In the genomic region with DNA sequence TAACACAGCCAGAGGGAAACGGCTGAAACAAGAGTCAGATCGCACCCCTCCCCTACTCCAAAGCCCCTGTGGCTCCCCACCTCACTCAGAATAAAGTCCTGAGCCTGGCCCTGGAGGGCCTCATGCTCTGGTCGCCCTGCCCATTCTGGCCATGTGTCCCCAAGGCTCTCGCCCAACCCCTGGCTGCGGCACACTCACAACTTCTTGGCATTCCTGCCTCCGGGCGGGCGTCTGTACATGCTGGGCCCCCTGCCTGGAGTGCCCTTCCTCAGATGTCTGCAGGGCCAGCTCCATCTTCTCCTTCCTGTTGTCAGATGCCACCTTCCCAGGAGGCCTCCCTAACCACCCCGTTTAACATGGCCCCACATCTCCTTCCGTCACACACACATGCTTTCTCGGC, we compare ENCODE assay signal across 22 cellular contexts.
"Had no signal": no experiment of that assay in that cellular context is flagged by ENCODE, and none has a peak within 500 bp of the region (broad histone marks: within the 10 kb centered on the region; RNA-seq: fewer than 3 reads in every experiment).

No MANE protein-coding gene starts in this region.

- H3K27ac Mint-ChIP-seq: effector memory CD8-positive, alpha-beta T cell; natural killer cell treated with Interleukin-12 subunit alpha and Interleukin-12 subunit beta and Interleukin-15 and Interleukin-18, amount 100 ng/mL, for 72 hours; neural progenitor cell; stimulated activated effector memory CD8-positive, alpha-beta T cell treated with anti-CD3 and anti-CD28 coated beads, Interleukin-12 subunit alpha, Interleukin-12 subunit beta, amount 100 ng/mL, for 72 hours; stimulated activated naive CD8-positive, alpha-beta T cell treated with anti-CD3 and anti-CD28 coated beads, Interleukin-15, Interleukin-2, amounts not matched to agents 100 ng/mL and 50 ng/mL, for 24 hours had no signal

- H3K9me3 Mint-ChIP-seq: effector memory CD8-positive, alpha-beta T cell; natural killer cell treated with Interleukin-12 subunit alpha and Interleukin-12 subunit beta and Interleukin-15 and Interleukin-18, amount 100 ng/mL, for 72 hours; neural progenitor cell; stimulated activated effector memory CD8-positive, alpha-beta T cell treated with anti-CD3 and anti-CD28 coated beads, Interleukin-12 subunit alpha, Interleukin-12 subunit beta, amount 100 ng/mL, for 72 hours; stimulated activated naive CD8-positive, alpha-beta T cell treated with anti-CD3 and anti-CD28 coated beads, Interleukin-15, Interleukin-2, amounts not matched to agents 100 ng/mL and 50 ng/mL, for 24 hours had no signal

- H3K9ac ChIP-seq: neural progenitor cell had no signal

- H3K27me3 Mint-ChIP-seq: effector memory CD8-positive, alpha-beta T cell; natural killer cell treated with Interleukin-12 subunit alpha and Interleukin-12 subunit beta and Interleukin-15 and Interleukin-18, amount 100 ng/mL, for 72 hours; stimulated activated naive CD8-positive, alpha-beta T cell treated with anti-CD3 and anti-CD28 coated beads, Interleukin-15, Interleukin-2, amounts not matched to agents 100 ng/mL and 50 ng/mL, for 24 hours had no signal

- H3K4me3 Mint-ChIP-seq: effector memory CD8-positive, alpha-beta T cell; natural killer cell treated with Interleukin-12 subunit alpha and Interleukin-12 subunit beta and Interleukin-15 and Interleukin-18, amount 100 ng/mL, for 72 hours; neural progenitor cell; stimulated activated effector memory CD8-positive, alpha-beta T cell treated with anti-CD3 and anti-CD28 coated beads, Interleukin-12 subunit alpha, Interleukin-12 subunit beta, amount 100 ng/mL, for 72 hours; stimulated activated naive CD8-positive, alpha-beta T cell treated with anti-CD3 and anti-CD28 coated beads, Interleukin-15, Interleukin-2, amounts not matched to agents 100 ng/mL and 50 ng/mL, for 24 hours had no signal

- H3K79me2 ChIP-seq: hepatocyte had no signal

- H3K36me3 Mint-ChIP-seq: natural killer cell treated with Interleukin-12 subunit alpha and Interleukin-12 subunit beta and Interleukin-15 and Interleukin-18, amount 100 ng/mL, for 72 hours; neural progenitor cell; stimulated activated effector memory CD8-positive, alpha-beta T cell treated with anti-CD3 and anti-CD28 coated beads, Interleukin-12 subunit alpha, Interleukin-12 subunit beta, amount 100 ng/mL, for 72 hours had no signal

- DNase-seq: effector memory CD8-positive, alpha-beta T cell; esophagus squamous epithelium; foreskin fibroblast; kidney; left ventricle myocardium superior; mesenchymal stem cell; ovary; stimulated activated CD4-positive, alpha-beta T cell treated with anti-CD3 and anti-CD28 coated beads, Interleukin-4, amount 100 ng/mL, for 1 hour; stimulated activated CD8-positive, alpha-beta memory T cell treated with anti-CD3 and anti-CD28 coated beads, Interleukin-4, amount 100 ng/mL, for 48 hours had no signal

- H3K4me3 ChIP-seq: esophagus squamous epithelium, gastroesophageal sphincter, hepatocyte, lung, neural progenitor cell, ovary, smooth muscle cell, tibial artery, upper lobe of left lung, vagina had no signal

- H3K27ac ChIP-seq: epithelial cell of prostate, esophagus squamous epithelium, gastroesophageal sphincter, hepatocyte, neural progenitor cell, ovary, tibial artery, upper lobe of left lung, vagina had no signal

- H3K9me3 ChIP-seq: esophagus squamous epithelium, gastroesophageal sphincter, ovary, tibial artery, upper lobe of left lung, vagina had no signal

- ATAC-seq: effector memory CD8-positive, alpha-beta T cell; left colon; natural killer cell treated with Interleukin-12 subunit alpha and Interleukin-12 subunit beta and Interleukin-15 and Interleukin-18, amount 100 ng/mL, for 72 hours; stimulated activated effector memory CD8-positive, alpha-beta T cell treated with anti-CD3 and anti-CD28 coated beads, Interleukin-12 subunit alpha, Interleukin-12 subunit beta, amount 100 ng/mL, for 72 hours had no signal

- H3K36me3 ChIP-seq: esophagus squamous epithelium, gastroesophageal sphincter, neural progenitor cell, ovary, tibial artery, upper lobe of left lung, vagina had no signal

- H2AFZ ChIP-seq: hepatocyte, neural progenitor cell had no signal

- H3K4me2 ChIP-seq: hepatocyte, neural progenitor cell, smooth muscle cell had no signal

- H3K4me1 ChIP-seq: esophagus squamous epithelium, gastroesophageal sphincter, tibial artery, vagina had no signal

- H3K27me3 ChIP-seq: neural progenitor cell, ovary, upper lobe of left lung, vagina had no signal
